ENCODE assay signal across 12 cellular contexts in genomic region chr4:1191621-1192020, GRCh38. TPM values are rescaled to one million over a fixed set of nuclear protein-coding genes. Genes with fewer than 3 reads are reported as not detected.
DNase-seq lines count a peak whose midpoint lies in the region; ATAC-seq and TF ChIP-seq lines count a peak whose summit lies in the region.
"Had no signal": no experiment of that assay in that cellular context is flagged by ENCODE, and none has a peak within 500 bp of the region (broad histone marks: within the 10 kb centered on the region; RNA-seq: fewer than 3 reads in every experiment).

No MANE protein-coding gene starts in this region.

- no peak overlapping the region for H4K12ac ChIP-seq in trophoblast cell (ENCODE audit: low read depth, low read length)

- WGBS in trophoblast cell (ENCODE audit: extremely low coverage, insufficient coverage, insufficient read length): no CpG with 5 or more reads among the region's 5 CpGs

- CTCF ChIA-PET in AG04450 (lab: Charles Lee): no interaction called here

- H3K9ac ChIP-seq in trophoblast cell (ENCODE audit: low read length): no peak overlapping the region

- no peaks in the 10 kb centered on the region for H3K79me2 ChIP-seq in trophoblast cell (ENCODE audit: control insufficient read depth, insufficient read depth, low read length, poor library complexity)

- H3K14ac ChIP-seq in trophoblast cell (ENCODE audit: low read length): no peak overlapping the region

- H3K4me3 ChIP-seq in AG04450 (ENCODE audit: low read depth, low read length) (no peak overlapping the region), WERI-Rb-1 (ENCODE audit: low read depth, low read length) (no peak overlapping the region), trophoblast cell (ENCODE audit: low read depth, low read length) (no peak overlapping the region)

- no peak overlapping the region for H3K4ac ChIP-seq in trophoblast cell (ENCODE audit: low read depth, low read length)

- no peak overlapping the region for H3K18ac ChIP-seq in trophoblast cell (ENCODE audit: low read length)

- intact Hi-C loops in left cardiac atrium (cut with DNase I): no loop called here

- ATAC-seq in left cardiac atrium: no peak

- TF ChIP-seq CTCF in AG04450 (IDR thresholded peaks at IDR 0.05; ENCODE audit: low read depth, low read length): no peak
- TF ChIP-seq CTCF in WERI-Rb-1 (IDR thresholded peaks at IDR 0.05; ENCODE audit: low read depth, low read length): no peak

- H3K23ac ChIP-seq in trophoblast cell (ENCODE audit: low read length): no peak overlapping the region

- H2BK12ac ChIP-seq in trophoblast cell (ENCODE audit: low read length): no peak overlapping the region

- DNase-seq in AG04450 (ENCODE audit: low read depth, low spot score) (no peak), WERI-Rb-1 (no peak), left cardiac atrium (peak; percentile 20), trophoblast cell (no peak), NCI-H2081 (lab: John Stamatoyannopoulos, UW) (no peak), SHP77 treated with DMSO at 0.1 percent for 48 hours (lab: John Stamatoyannopoulos, UW) (no peak), T-helper 1 cell (no peak), activated gamma-delta T cell treated with Interleukin-2 at 50 U/mL for 16 hours (no peak)
- DNase-seq: activated effector memory CD4-positive, alpha-beta T cell treated with Interleukin-2 at 50 U/mL for 16 hours; AML-193; effector CD8-positive, alpha-beta T cell; NCI-H1105 treated with DMSO at 0.1 percent for 48 hours had no signal

- no peaks in the 10 kb centered on the region for H3K79me1 ChIP-seq in trophoblast cell (ENCODE audit: low read length)

- H3K27ac ChIP-seq in AG04450 (ENCODE audit: low read depth, low read length) (peak overlapping the region; percentile 99), WERI-Rb-1 (peak overlapping the region; percentile 87), trophoblast cell (ENCODE audit: low read depth, low read length) (no peak overlapping the region)

- H4K91ac ChIP-seq in trophoblast cell (ENCODE audit: low read depth, low read length): no peak overlapping the region

- H3K36me3 ChIP-seq in WERI-Rb-1 (no peaks in the 10 kb centered on the region), trophoblast cell (ENCODE audit: control insufficient read depth in 1 of 2, insufficient read depth in 2 of 2, low read length in 2 of 2) (no peaks in the 10 kb centered on the region)

- no peaks in the 10 kb centered on the region for H3K27me3 ChIP-seq in AG04450 (ENCODE audit: control insufficient read depth, insufficient read depth, low read length)
- H3K27me3 ChIP-seq in WERI-Rb-1 (ENCODE audit: insufficient read depth, low read depth, severe bottlenecking): no peaks in the 10 kb centered on the region
- no peaks in the 10 kb centered on the region for H3K27me3 ChIP-seq in trophoblast cell (ENCODE audit: insufficient read depth, low read length)

- H4K8ac ChIP-seq in trophoblast cell (ENCODE audit: low read depth, low read length): no peak overlapping the region

- H2BK120ac ChIP-seq in trophoblast cell (ENCODE audit: insufficient read depth, low read length, poor library complexity): no peak overlapping the region

- H2AFZ ChIP-seq in trophoblast cell (ENCODE audit: insufficient read depth, low read length, poor library complexity): peak overlapping the region; percentile 21

- no peak overlapping the region for H2BK5ac ChIP-seq in trophoblast cell (ENCODE audit: low read depth, low read length, poor library complexity)

- no peak overlapping the region for H2AK5ac ChIP-seq in trophoblast cell (ENCODE audit: low read length)

- no peaks in the 10 kb centered on the region for H3K4me1 ChIP-seq in trophoblast cell (ENCODE audit: control insufficient read depth in 1 of 2, insufficient read depth in 2 of 2, low read length in 2 of 2)

- H3K9me3 ChIP-seq in AG04450 (ENCODE audit: control insufficient read depth, insufficient read depth, low read length) (peaks cover 10% of the 10 kb centered on the region; the same call in 1 of the 2 replicates), WERI-Rb-1 (ENCODE audit: severe bottlenecking) (peaks cover 8% of the 10 kb centered on the region), trophoblast cell (ENCODE audit: insufficient read depth, low read depth, low read length) (peaks cover 5% of the 10 kb centered on the region)

- POLR2A ChIA-PET in AG04450 (lab: Yijun Ruan, JAX): interaction anchor here (0.9 to 1.6 kb wide), 6 partner anchors 8 to 19 kb away, joined by 4 to 14 read pairs (median 8); partner anchors contain the start of gene SPON2

- H3K4me2 ChIP-seq in trophoblast cell (ENCODE audit: low read length): no peak overlapping the region

RNA-seq across cellular contexts. Expression of gene SPON2, which starts 19.2 kb away (rescaled TPM):
- 132 and 190 TPM in 2 replicates for polyA plus RNA-seq in AG04450 (2011; rRNA removed)
- 33.8 and 39.0 TPM in 2 replicates for polyA minus RNA-seq in AG04450 (2011; rRNA and poly(A)+ RNA removed)
- 10 to 100 TPM; 14.0 to 33.0 TPM for total RNA-seq in left cardiac atrium
- polyA plus RNA-seq in trophoblast cell (2013): 13.7 TPM in 2 replicates

RNA-seq across cellular contexts. Expression of gene CTBP1, which starts 57.3 kb away (rescaled TPM):
- polyA plus RNA-seq in AG04450 (2011; rRNA removed): 72.6 and 97.9 TPM in 2 replicates
- polyA minus RNA-seq in AG04450 (2011; rRNA and poly(A)+ RNA removed): 98.3 and 137 TPM in 2 replicates
- total RNA-seq in left cardiac atrium: 100 to 1,000 TPM; 121 to 128 TPM
- polyA plus RNA-seq in trophoblast cell (2013): 76.4 and 79.7 TPM in 2 replicates
